35 cellular contexts compared by ENCODE assay signal in the genomic region with DNA sequence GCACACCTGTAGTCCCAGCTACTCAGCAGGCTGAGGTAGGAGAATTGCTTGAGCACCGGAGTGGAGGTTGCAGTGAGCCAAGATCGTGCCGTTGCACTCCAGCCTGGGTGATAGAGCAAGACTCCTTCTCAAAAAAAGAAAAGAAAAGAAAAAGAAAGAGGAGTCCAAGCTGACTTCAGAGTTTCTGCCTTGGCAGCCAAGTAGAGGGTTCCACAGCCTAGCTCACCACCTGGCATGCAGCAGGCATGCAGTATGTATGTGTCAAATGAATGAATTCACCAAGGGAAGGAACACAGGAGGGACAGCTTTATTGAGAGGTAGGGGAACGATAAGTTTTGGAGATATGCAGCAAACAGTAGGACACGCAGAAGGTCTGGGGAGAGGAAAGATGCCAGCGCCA.
"Had no signal": no experiment of that assay in that cellular context is flagged by ENCODE, and none has a peak within 500 bp of the region (broad histone marks: within the 10 kb centered on the region; RNA-seq: fewer than 3 reads in every experiment).

No MANE protein-coding gene starts in this region.

- H3K27me3 ChIP-seq: ascending aorta had no signal

- H3K4me1 Mint-ChIP-seq: activated B cell treated with CpG ODN at 0.5 μM for 24 hours; activated CD4-positive, alpha-beta T cell treated with anti-CD3 and anti-CD28 coated beads, Interleukin-2, amount 10 ng/mL, durations not matched to agents 24 days and 14 days; activated naive CD4-positive, alpha-beta T cell treated with anti-CD3 and anti-CD28 coated beads, Interleukin-2, amount 10 ng/mL, durations not matched to agents 7 days and 5 days; activated naive CD4-positive, alpha-beta T cell treated with anti-CD3 and anti-CD28 coated beads, Interleukin-2, amount 50 U/mL, for 24 hours; activated naive CD8-positive, alpha-beta T cell treated with anti-CD3 and anti-CD28 coated beads, Interleukin-2, amount 10 ng/mL, durations not matched to agents 7 days and 5 days; activated naive CD8-positive, alpha-beta T cell treated with anti-CD3 and anti-CD28 coated beads, Interleukin-2, amount 50 U/mL, for 24 hours; central memory CD8-positive, alpha-beta T cell; T-cell had no signal

- H3K36me3 ChIP-seq: ascending aorta, cardiac muscle cell had no signal

- H3K9me3 Mint-ChIP-seq: activated B cell treated with CpG ODN at 0.5 μM for 24 hours; activated CD4-positive, alpha-beta memory T cell treated with anti-CD3 and anti-CD28 coated beads for 36 hours; activated CD4-positive, alpha-beta T cell treated with anti-CD3 and anti-CD28 coated beads, Interleukin-2, amount 10 ng/mL, durations not matched to agents 24 days and 14 days; activated CD8-positive, alpha-beta T cell treated with anti-CD3 and anti-CD28 coated beads for 36 hours; activated naive CD4-positive, alpha-beta T cell treated with anti-CD3 and anti-CD28 coated beads, Interleukin-2, amount 50 U/mL, for 24 hours; activated naive CD8-positive, alpha-beta T cell treated with anti-CD3 and anti-CD28 coated beads, Interleukin-2, amount 10 ng/mL, durations not matched to agents 7 days and 5 days; activated naive CD8-positive, alpha-beta T cell treated with anti-CD3 and anti-CD28 coated beads, Interleukin-2, amount 50 U/mL, for 24 hours; activated T-helper 2 cell treated with anti-CD3 and anti-CD28 coated beads, Interferon-gamma antibody, Interleukin-2, Interleukin-4, amounts not matched to agents 10 μg/mL and 5 μg/mL and 100 μg/mL, durations not matched to agents 14 hours and 24 hours and 36 hours; central memory CD8-positive, alpha-beta T cell; T-cell; T-helper 1 cell treated with Interleukin-12 subunit alpha and Interleukin-12 subunit beta and Interleukin-4 antibody, amounts not matched to agents 30 μg/mL and 1 μg/mL, for 36 hours; T-helper 2 cell treated with Interferon-gamma antibody and Interleukin-4, amounts not matched to agents 5 μg/mL and 100 μg/mL, for 36 hours had no signal

- H3K27ac ChIP-seq: ascending aorta, cardiac muscle cell, VCaP had no signal

- DNase-seq: activated B cell treated with CpG ODN at 0.5 μM for 24 hours; activated CD4-positive, alpha-beta memory T cell treated with anti-CD3 and anti-CD28 coated beads for 36 hours; activated CD4-positive, alpha-beta T cell treated with anti-CD3 and anti-CD28 coated beads for 4 hours; activated CD4-positive, alpha-beta T cell treated with anti-CD3 and anti-CD28 coated beads, Interleukin-2, amount 10 ng/mL, durations not matched to agents 24 days and 14 days; activated CD4-positive, alpha-beta T cell treated with anti-CD3 and anti-CD28 coated beads, Interleukin-2, amount 50 U/mL, for 1 hour; activated CD4-positive, alpha-beta T cell treated with anti-CD3 and anti-CD28 coated beads, Interleukin-2, amount 50 U/mL, for 4 hours; activated CD4-positive, CD25-positive, alpha-beta regulatory T cell treated with anti-CD3 and anti-CD28 coated beads, Interleukin-2, amount 50 U/mL, for 72 hours; activated CD8-positive, alpha-beta memory T cell treated with anti-CD3 and anti-CD28 coated beads, Interleukin-2, amount 50 U/mL, for 4 hours; activated CD8-positive, alpha-beta T cell treated with anti-CD3 and anti-CD28 coated beads for 36 hours; activated effector memory CD4-positive, alpha-beta T cell treated with Interleukin-2 at 50 U/mL for 16 hours; activated gamma-delta T cell; activated naive CD4-positive, alpha-beta T cell treated with anti-CD3 and anti-CD28 coated beads, Interleukin-2, amount 10 ng/mL, durations not matched to agents 7 days and 5 days; activated naive CD4-positive, alpha-beta T cell treated with Interleukin-2 at 50 U/mL for 16 hours; activated naive CD8-positive, alpha-beta T cell treated with anti-CD3 and anti-CD28 coated beads, Interleukin-2, amount 10 ng/mL, durations not matched to agents 7 days and 5 days; activated naive CD8-positive, alpha-beta T cell treated with anti-CD3 and anti-CD28 coated beads, Interleukin-2, amount 50 U/mL, for 24 hours; activated T-cell treated with anti-CD3 and anti-CD28 coated beads for 4 hours; activated T-cell treated with anti-CD3 and anti-CD28 coated beads, Interleukin-2, amount 50 U/mL, for 1 hour; activated T-cell treated with anti-CD3 and anti-CD28 coated beads, Interleukin-2, amount 50 U/mL, for 48 hours; amygdala; anterior cingulate cortex; caudate nucleus; cerebellar nuclear complex; T-cell; T-helper 2 cell; T-helper 9 cell had no signal

- ATAC-seq: activated CD8-positive, alpha-beta T cell treated with anti-CD3 and anti-CD28 coated beads for 36 hours; activated naive CD8-positive, alpha-beta T cell treated with anti-CD3 and anti-CD28 coated beads, Interleukin-2, amount 50 U/mL, for 24 hours; T-cell had no signal

- H3K4me3 Mint-ChIP-seq: activated B cell treated with CpG ODN at 0.5 μM for 24 hours; activated CD4-positive, alpha-beta memory T cell treated with anti-CD3 and anti-CD28 coated beads for 36 hours; activated CD4-positive, alpha-beta T cell treated with anti-CD3 and anti-CD28 coated beads, Interleukin-2, amount 10 ng/mL, durations not matched to agents 24 days and 14 days; activated CD8-positive, alpha-beta T cell treated with anti-CD3 and anti-CD28 coated beads for 36 hours; activated naive CD4-positive, alpha-beta T cell treated with anti-CD3 and anti-CD28 coated beads, Interleukin-2, amount 10 ng/mL, durations not matched to agents 7 days and 5 days; activated naive CD4-positive, alpha-beta T cell treated with anti-CD3 and anti-CD28 coated beads, Interleukin-2, amount 50 U/mL, for 24 hours; activated naive CD8-positive, alpha-beta T cell; activated naive CD8-positive, alpha-beta T cell treated with anti-CD3 and anti-CD28 coated beads, Interleukin-2, amount 10 ng/mL, durations not matched to agents 7 days and 5 days; activated naive CD8-positive, alpha-beta T cell treated with anti-CD3 and anti-CD28 coated beads, Interleukin-2, amount 50 U/mL, for 24 hours; brain; central memory CD8-positive, alpha-beta T cell; T-cell; T-helper 1 cell treated with Interleukin-12 subunit alpha and Interleukin-12 subunit beta and Interleukin-4 antibody, amounts not matched to agents 30 μg/mL and 1 μg/mL, for 36 hours; T-helper 2 cell treated with Interferon-gamma antibody and Interleukin-4, amounts not matched to agents 5 μg/mL and 100 μg/mL, for 36 hours had no signal

- H3K4me3 ChIP-seq: ascending aorta, cardiac muscle cell had no signal

- H3K4me1 ChIP-seq: ascending aorta had no signal

- H3K36me3 Mint-ChIP-seq: activated CD4-positive, alpha-beta memory T cell treated with anti-CD3 and anti-CD28 coated beads for 36 hours; activated naive CD4-positive, alpha-beta T cell treated with anti-CD3 and anti-CD28 coated beads, Interleukin-2, amount 10 ng/mL, durations not matched to agents 7 days and 5 days; activated naive CD4-positive, alpha-beta T cell treated with anti-CD3 and anti-CD28 coated beads, Interleukin-2, amount 50 U/mL, for 24 hours; activated naive CD8-positive, alpha-beta T cell; activated naive CD8-positive, alpha-beta T cell treated with anti-CD3 and anti-CD28 coated beads, Interleukin-2, amount 10 ng/mL, durations not matched to agents 7 days and 5 days; T-cell had no signal

- H3K27me3 Mint-ChIP-seq: activated CD4-positive, alpha-beta T cell treated with anti-CD3 and anti-CD28 coated beads, Interleukin-2, amount 10 ng/mL, durations not matched to agents 24 days and 14 days; activated naive CD4-positive, alpha-beta T cell treated with anti-CD3 and anti-CD28 coated beads, Interleukin-2, amount 10 ng/mL, durations not matched to agents 7 days and 5 days had no signal

- H3K9me3 ChIP-seq: ascending aorta had no signal
